8 cellular contexts compared by ENCODE assay signal in the genomic region with DNA sequence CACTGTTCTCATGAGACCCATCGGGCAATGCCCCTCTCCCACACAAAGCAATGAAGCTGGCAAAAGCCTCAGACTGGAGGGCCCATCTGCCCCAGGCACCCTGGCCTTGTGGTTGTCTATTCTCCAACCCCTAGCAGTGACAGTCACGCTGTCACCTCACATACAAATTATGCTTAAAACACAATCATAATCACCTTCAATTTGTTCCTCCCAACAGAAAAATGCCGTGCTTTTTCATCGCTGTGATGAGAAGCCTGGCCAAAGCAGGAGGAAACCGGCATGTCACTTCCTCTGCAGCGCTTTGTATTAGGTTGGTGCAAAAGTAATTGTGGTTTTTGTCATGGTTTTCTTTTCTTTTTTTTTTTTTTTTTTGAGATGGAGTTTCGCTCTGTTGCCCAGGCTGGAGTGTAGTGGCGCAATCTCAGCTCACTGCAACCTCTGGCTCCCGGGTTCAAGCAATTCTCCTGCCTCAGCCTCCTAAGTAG. TPM values are rescaled to one million over a fixed set of nuclear protein-coding genes. Genes with fewer than 3 reads are reported as not detected.
DNase-seq lines count a peak whose midpoint lies in the region; ATAC-seq and TF ChIP-seq lines count a peak whose summit lies in the region.
"Not testable (repeated sequence)": the region's sequence is repeated elsewhere in the genome, so short reads cannot be mapped to it uniquely, and the experiment has no call there.

No MANE protein-coding gene starts in this region.

- peak overlapping the region; percentile 37 for H3K4me3 Mint-ChIP-seq in activated T-helper 2 cell treated with anti-CD3 and anti-CD28 coated beads, Interferon-gamma antibody, Interleukin-2, Interleukin-4, amounts not matched to agents 10 μg/mL and 5 μg/mL and 100 μg/mL, durations not matched to agents 14 hours and 24 hours and 36 hours (ENCODE audit: low read depth)

- not testable (repeated sequence) for H3K4me1 ChIP-seq in colonic mucosa
- peaks cover 44% of the 10 kb centered on the region for H3K4me1 ChIP-seq in lower lobe of right lung

- not testable (repeated sequence) for TF ChIP-seq CTCF in colonic mucosa (IDR thresholded peaks at IDR 0.05); lower lobe of right lung (IDR thresholded peaks at IDR 0.05)

- not testable (repeated sequence) for H3K27me3 ChIP-seq in colonic mucosa; lower lobe of right lung (ENCODE audit: low read depth)

- H3K9me3 ChIP-seq in colonic mucosa, lower lobe of right lung: not testable (repeated sequence)

- DNase-seq in CD1c-positive myeloid dendritic cell (ENCODE audit: extremely low spot score) (peak; percentile 48), NOMO-1 treated with dmso at 0.1 percent for 144 hours (lab: John Stamatoyannopoulos, UW; ENCODE audit: unreplicated experiment) (peak; percentile 57)
- DNase-seq in activated T-helper 2 cell treated with anti-CD3 and anti-CD28 coated beads, Interferon-gamma antibody, Interleukin-2, Interleukin-4, amounts not matched to agents 10 μg/mL and 5 μg/mL and 100 μg/mL, durations not matched to agents 14 hours and 24 hours and 36 hours (ENCODE audit: low spot score), result peak; percentile 31
- DNase-seq in colonic mucosa, lower lobe of right lung: not testable (repeated sequence)
- peak; percentile 23 for DNase-seq in stimulated activated naive CD4-positive, alpha-beta T cell treated with Interleukin-2 at 50 U/mL for 16 hours (lab: John Stamatoyannopoulos, UW)

- not testable (repeated sequence) for H3K4me3 ChIP-seq in colonic mucosa, lower lobe of right lung

- H3K27me3 Mint-ChIP-seq in activated T-helper 2 cell treated with anti-CD3 and anti-CD28 coated beads, Interferon-gamma antibody, Interleukin-2, Interleukin-4, amounts not matched to agents 10 μg/mL and 5 μg/mL and 100 μg/mL, durations not matched to agents 14 hours and 24 hours and 36 hours (ENCODE audit: low read depth), result not testable (repeated sequence)

- H3K27ac Mint-ChIP-seq in activated T-helper 2 cell treated with anti-CD3 and anti-CD28 coated beads, Interferon-gamma antibody, Interleukin-2, Interleukin-4, amounts not matched to agents 10 μg/mL and 5 μg/mL and 100 μg/mL, durations not matched to agents 14 hours and 24 hours and 36 hours, result peak overlapping the region; percentile 87

- intact Hi-C loops in activated T-helper 2 cell treated with anti-CD3 and anti-CD28 coated beads, Interferon-gamma antibody, Interleukin-2, Interleukin-4, amounts not matched to agents 10 μg/mL and 5 μg/mL and 100 μg/mL, durations not matched to agents 14 hours and 24 hours and 36 hours (cut with micrococcal nuclease), result loop anchor here (1.0 kb wide), 1 partner anchor 9 kb away; no protein-coding TSS in a partner anchor
- intact Hi-C loops in colonic mucosa (cut with DNase I); lower lobe of right lung (cut with DNase I): not testable (repeated sequence)

- peaks cover 62% of the 10 kb centered on the region for H3K4me1 Mint-ChIP-seq in activated T-helper 2 cell treated with anti-CD3 and anti-CD28 coated beads, Interferon-gamma antibody, Interleukin-2, Interleukin-4, amounts not matched to agents 10 μg/mL and 5 μg/mL and 100 μg/mL, durations not matched to agents 14 hours and 24 hours and 36 hours (ENCODE audit: low read depth)

- H3K36me3 Mint-ChIP-seq in activated T-helper 2 cell treated with anti-CD3 and anti-CD28 coated beads, Interferon-gamma antibody, Interleukin-2, Interleukin-4, amounts not matched to agents 10 μg/mL and 5 μg/mL and 100 μg/mL, durations not matched to agents 14 hours and 24 hours and 36 hours (ENCODE audit: low read depth), result peaks cover 82% of the 10 kb centered on the region

- H3K27ac ChIP-seq in colonic mucosa (peak overlapping the region; percentile 57), lower lobe of right lung (peak overlapping the region; percentile 74)

- not testable (repeated sequence) for H3K36me3 ChIP-seq in colonic mucosa
- peaks cover 71% of the 10 kb centered on the region for H3K36me3 ChIP-seq in lower lobe of right lung

- H3K9ac ChIP-seq in colonic mucosa (ENCODE audit: low read depth in 2 of 2, low read length in 2 of 2), result peak overlapping the region in 1 of 2 donors; percentile 24

- ATAC-seq in HG02798 (IDR thresholded peaks at IDR 0.05; ENCODE audit: poor library complexity, unreplicated experiment) (peak; percentile 66), lower lobe of right lung (peak; percentile 26 to 34)
- ATAC-seq in activated CD4-positive, CD25-positive, alpha-beta regulatory T cell treated with anti-CD3 and anti-CD28 coated beads, Interleukin-2, amount 50 U/mL, for 24 hours, result peak; percentile 74 to 76

- not testable (repeated sequence) for H3K9me3 Mint-ChIP-seq in activated T-helper 2 cell treated with anti-CD3 and anti-CD28 coated beads, Interferon-gamma antibody, Interleukin-2, Interleukin-4, amounts not matched to agents 10 μg/mL and 5 μg/mL and 100 μg/mL, durations not matched to agents 14 hours and 24 hours and 36 hours

RNA-seq across cellular contexts. Expression of a gene that starts 41.8 kb away (rescaled TPM):
- total RNA-seq in activated T-helper 2 cell treated with anti-CD3 and anti-CD28 coated beads, Interferon-gamma antibody, Interleukin-2, Interleukin-4, amounts not matched to agents 10 μg/mL and 5 μg/mL and 100 μg/mL, durations not matched to agents 14 hours and 24 hours and 36 hours, result 60.3 and 60.8 TPM in 2 replicates
- total RNA-seq in colonic mucosa (10 to 100 TPM; 75.0 to 93.8 TPM), lower lobe of right lung (89.7 TPM)

RNA-seq across cellular contexts. Expression of a gene that starts 41.8 kb away (rescaled TPM):
- total RNA-seq in activated T-helper 2 cell treated with anti-CD3 and anti-CD28 coated beads, Interferon-gamma antibody, Interleukin-2, Interleukin-4, amounts not matched to agents 10 μg/mL and 5 μg/mL and 100 μg/mL, durations not matched to agents 14 hours and 24 hours and 36 hours, result 14.9 and 15.8 TPM in 2 replicates
- total RNA-seq in colonic mucosa (10 to 100 TPM; 10.9 to 14.6 TPM), lower lobe of right lung (20.0 TPM)

RNA-seq across cellular contexts. Expression of a gene that starts 58.7 kb away (rescaled TPM):
- 51.9 and 55.9 TPM in 2 replicates for total RNA-seq in activated T-helper 2 cell treated with anti-CD3 and anti-CD28 coated beads, Interferon-gamma antibody, Interleukin-2, Interleukin-4, amounts not matched to agents 10 μg/mL and 5 μg/mL and 100 μg/mL, durations not matched to agents 14 hours and 24 hours and 36 hours
- total RNA-seq in colonic mucosa, result 100 to 1,000 TPM in 1 of 2 donors, 10 to 100 TPM in 1; 92.7 to 101 TPM
- total RNA-seq in lower lobe of right lung, result 213 TPM
